Comparison of ENCODE assay signal across 19 cellular contexts in the genomic region with DNA sequence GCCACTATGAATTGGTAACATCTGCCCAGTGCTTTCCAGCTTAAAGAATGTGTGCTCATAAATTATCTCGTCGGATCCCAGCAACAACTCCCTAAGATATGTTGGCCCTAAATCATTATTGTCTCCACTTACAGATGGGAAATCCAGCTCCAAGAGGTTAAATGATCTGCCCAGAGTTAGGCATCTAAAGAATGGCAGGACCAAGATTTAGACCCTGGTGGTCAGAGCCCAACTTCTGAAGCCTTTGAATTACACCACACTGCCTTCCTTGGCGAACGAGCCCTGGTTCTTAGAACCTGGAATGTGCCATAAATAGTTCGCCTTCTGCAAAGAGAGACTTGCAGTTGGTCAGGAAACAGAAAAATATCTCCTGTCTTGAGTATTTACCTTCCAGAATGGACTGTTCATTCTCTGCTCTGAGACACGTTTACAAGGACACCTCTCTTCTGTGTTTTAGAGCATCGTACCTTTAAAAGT. TPM values are rescaled to one million over a fixed set of nuclear protein-coding genes. Genes with fewer than 3 reads are reported as not detected.
DNase-seq lines count a peak whose midpoint lies in the region; ATAC-seq and TF ChIP-seq lines count a peak whose summit lies in the region.
"Had no signal": no experiment of that assay in that cellular context is flagged by ENCODE, and none has a peak within 500 bp of the region (broad histone marks: within the 10 kb centered on the region; RNA-seq: fewer than 3 reads in every experiment).

No MANE protein-coding gene starts in this region.

- peaks cover 17% of the 10 kb centered on the region for H3K4me1 Mint-ChIP-seq in neural progenitor cell
- H3K4me1 Mint-ChIP-seq: CD14-positive monocyte had no signal

- no peaks in the 10 kb centered on the region for H3K36me3 ChIP-seq in Loucy (ENCODE audit: insufficient read depth, low read length)
- no peaks in the 10 kb centered on the region for H3K36me3 ChIP-seq in neural progenitor cell
- H3K36me3 ChIP-seq in PC-9 (ENCODE audit: low read depth), result no peaks in the 10 kb centered on the region
- H3K36me3 ChIP-seq: SJCRH30 had no signal

- no peaks in the 10 kb centered on the region for H3K36me3 Mint-ChIP-seq in neural progenitor cell
- H3K36me3 Mint-ChIP-seq: CD14-positive monocyte had no signal

- H2AFZ ChIP-seq in Loucy (ENCODE audit: low read length) (0 out of 2 replicates have a peak overlapping the region, but pooled peaks have one; percentile 8), neural progenitor cell (replicated peaks) (peak overlapping the region; percentile 3), PC-9 (no peak overlapping the region)

- POLR2A ChIA-PET in PC-9 (lab: Charles Lee; ENCODE audit: unreplicated experiment), result no interaction called here

- BruUV-seq in PC-9 (replicated peaks; lab: Mats Ljungman, UMichigan), result no TSS peak

- ATAC-seq in GM21447 (IDR thresholded peaks at IDR 0.05; ENCODE audit: unreplicated experiment), result no peak
- ATAC-seq: A549 had no signal

- peaks cover 8% of the 10 kb centered on the region for H3K27me3 Mint-ChIP-seq in neural progenitor cell (ENCODE audit: insufficient read depth, low read depth)

- H3K9ac ChIP-seq in Loucy (ENCODE audit: low read depth, low read length, poor library complexity, severe bottlenecking) (no peak overlapping the region), neural progenitor cell (no peak overlapping the region)

- H3K4me3 ChIP-seq in AG10803 (ENCODE audit: low read length), result no peak overlapping the region
- H3K4me3 ChIP-seq in Loucy (ENCODE audit: low read length, poor library complexity, severe bottlenecking), result no peak overlapping the region
- H3K4me3 ChIP-seq in foreskin fibroblast (ENCODE audit: low read depth in 1 of 2, low read length in 2 of 2), result no peak overlapping the region
- H3K4me3 ChIP-seq in neural progenitor cell, result no peak overlapping the region
- H3K4me3 ChIP-seq in PC-9, result no peak overlapping the region
- H3K4me3 ChIP-seq: A549, SJCRH30 had no signal

- H4K20me1 ChIP-seq in Loucy (ENCODE audit: insufficient read depth, low read length, poor library complexity, severe bottlenecking), result no peaks in the 10 kb centered on the region
- no peaks in the 10 kb centered on the region for H4K20me1 ChIP-seq in neural progenitor cell (ENCODE audit: low read depth)
- H4K20me1 ChIP-seq in PC-9 (ENCODE audit: insufficient read depth), result no peaks in the 10 kb centered on the region

- DNase-seq in AG10803 (ENCODE audit: low read depth) (peak; percentile 85), foreskin fibroblast (peak; percentile 10 to 38), neural progenitor cell (ENCODE audit: low spot score) (no peak), posterior vena cava (ENCODE audit: low spot score) (no peak), anterior cingulate cortex (lab: John Stamatoyannopoulos, UW) (no peak), PC-9 (no peak)
- DNase-seq: AML-193, DMS 273 treated with DMSO at 0.1 percent for 48 hours, H9, NCI-H1417 treated with DMSO at 0.1 percent for 48 hours, NCI-H2029, NCI-H2171, NCI-H446, NCI-H69, SJCRH30 had no signal

- no peak overlapping the region for H3K4me3 Mint-ChIP-seq in neural progenitor cell
- H3K4me3 Mint-ChIP-seq: CD14-positive monocyte, H9 had no signal

- H3K27ac ChIP-seq in neural progenitor cell (no peak overlapping the region), PC-9 (no peak overlapping the region)
- H3K27ac ChIP-seq: A549, SJCRH30 had no signal

- H3F3A ChIP-seq in Loucy (ENCODE audit: low read depth) (no peaks in the 10 kb centered on the region), neural progenitor cell (ENCODE audit: low read depth) (no peaks in the 10 kb centered on the region), PC-9 (ENCODE audit: insufficient read depth, low read depth) (peaks cover 4% of the 10 kb centered on the region; the same call in 1 of the 2 replicates)

- H3K9me2 ChIP-seq in Loucy (replicated peaks; ENCODE audit: low read depth, low read length), result no peaks in the 10 kb centered on the region
- H3K9me2 ChIP-seq in PC-9 (ENCODE audit: insufficient read depth), result no peaks in the 10 kb centered on the region

- CTCF ChIA-PET in PC-9 (lab: Charles Lee), result no interaction called here

- intact Hi-C loops in posterior vena cava (cut with DNase I), result no loop called here
- intact Hi-C loops in PC-9 (cut with micrococcal nuclease; ENCODE audit: unreplicated experiment), result no loop called here

- H3K79me2 ChIP-seq in Loucy (ENCODE audit: insufficient read depth, low read length) (no peaks in the 10 kb centered on the region), neural progenitor cell (ENCODE audit: low read depth) (no peaks in the 10 kb centered on the region), PC-9 (ENCODE audit: low read depth) (no peaks in the 10 kb centered on the region)

- H3K9me3 ChIP-seq in Loucy (ENCODE audit: insufficient read depth, low read depth, low read length) (no peaks in the 10 kb centered on the region), neural progenitor cell (ENCODE audit: low read depth) (no peaks in the 10 kb centered on the region), PC-9 (ENCODE audit: insufficient read depth, low read depth) (no peaks in the 10 kb centered on the region)
- H3K9me3 ChIP-seq: A549, SJCRH30 had no signal

- TF ChIP-seq CTCF in AG10803 (conservative IDR thresholded peaks at IDR 0.05; ENCODE audit: low read length) (0 out of 2 replicates have a peak, but pooled peaks have one; percentile 11), Loucy (conservative IDR thresholded peaks at IDR 0.05; ENCODE audit: low read length) (no peak), foreskin fibroblast (IDR thresholded peaks at IDR 0.05; ENCODE audit: low read depth, low read length) (no peak), neural progenitor cell (IDR thresholded peaks at IDR 0.05) (no peak), PC-9 (conservative IDR thresholded peaks at IDR 0.05) (no peak)

- H3K9me3 Mint-ChIP-seq in neural progenitor cell, result no peaks in the 10 kb centered on the region
- H3K9me3 Mint-ChIP-seq: CD14-positive monocyte, H9 had no signal

- H3K4me2 ChIP-seq in Loucy (ENCODE audit: low read depth, low read length, poor library complexity, severe bottlenecking), result no peak overlapping the region
- no peak overlapping the region for H3K4me2 ChIP-seq in neural progenitor cell
- H3K4me2 ChIP-seq in PC-9, result no peak overlapping the region
- H3K4me2 ChIP-seq: A549 had no signal

- H3K27me3 ChIP-seq in Loucy (ENCODE audit: insufficient read depth, low read length, poor library complexity, severe bottlenecking), result no peaks in the 10 kb centered on the region
- peaks cover 4% of the 10 kb centered on the region for H3K27me3 ChIP-seq in neural progenitor cell
- no peaks in the 10 kb centered on the region for H3K27me3 ChIP-seq in PC-9 (ENCODE audit: insufficient read depth, low read depth)
- H3K27me3 ChIP-seq: SJCRH30 had no signal

- no peak overlapping the region for H3K27ac Mint-ChIP-seq in neural progenitor cell
- H3K27ac Mint-ChIP-seq: CD14-positive monocyte had no signal

- H3K4me1 ChIP-seq in Loucy (ENCODE audit: insufficient read depth, low read length, poor library complexity, severe bottlenecking) (no peaks in the 10 kb centered on the region), neural progenitor cell (peaks cover 4% of the 10 kb centered on the region), PC-9 (replicated peaks; ENCODE audit: insufficient read depth) (peaks cover 29% of the 10 kb centered on the region)
- H3K4me1 ChIP-seq: SJCRH30 had no signal

RNA-seq across cellular contexts. Expression of a gene that starts 20.2 kb away (rescaled TPM):
- not detected in 2 replicates for total RNA-seq in neural progenitor cell (ENCODE audit: low replicate concordance)
- 1 to 10 TPM; 1.2 to 2.0 TPM for total RNA-seq in posterior vena cava
- 32.7 and 46.0 TPM in 2 replicates for total RNA-seq in PC-9 (2021)
- total RNA-seq: H9, SJCRH30 had no signal

RNA-seq across cellular contexts. Expression of a gene that starts 56.4 kb away (rescaled TPM):
- total RNA-seq in neural progenitor cell (ENCODE audit: low replicate concordance) (0.12 TPM in 1 of 2 replicates, not detected in the other), posterior vena cava (1 to 10 TPM; 1.7 to 4.4 TPM), PC-9 (2021) (1.2 and 1.6 TPM in 2 replicates)
- total RNA-seq: SJCRH30 had no signal

Comparison
In these comparisons a context has a peak if more than half of its experiments do, and no peak if none do; other contexts are left out.
1. DNase-seq: peak in AG10803 (single experiment) and foreskin fibroblast (2 of 2); none in neural progenitor cell (single experiment), posterior vena cava (single experiment), anterior cingulate cortex (0 of 58) and PC-9 (0 of 2).
2. RNA of a gene that starts 20.2 kb away (total RNA-seq): 32.7 to 46.0 TPM in PC-9; 1.2 to 2.0 TPM in posterior vena cava and not detected in neural progenitor cell; every median in the first group is over 10 times any median in the second.